ENCODE assay signal across 10 cellular contexts in the genomic region with DNA sequence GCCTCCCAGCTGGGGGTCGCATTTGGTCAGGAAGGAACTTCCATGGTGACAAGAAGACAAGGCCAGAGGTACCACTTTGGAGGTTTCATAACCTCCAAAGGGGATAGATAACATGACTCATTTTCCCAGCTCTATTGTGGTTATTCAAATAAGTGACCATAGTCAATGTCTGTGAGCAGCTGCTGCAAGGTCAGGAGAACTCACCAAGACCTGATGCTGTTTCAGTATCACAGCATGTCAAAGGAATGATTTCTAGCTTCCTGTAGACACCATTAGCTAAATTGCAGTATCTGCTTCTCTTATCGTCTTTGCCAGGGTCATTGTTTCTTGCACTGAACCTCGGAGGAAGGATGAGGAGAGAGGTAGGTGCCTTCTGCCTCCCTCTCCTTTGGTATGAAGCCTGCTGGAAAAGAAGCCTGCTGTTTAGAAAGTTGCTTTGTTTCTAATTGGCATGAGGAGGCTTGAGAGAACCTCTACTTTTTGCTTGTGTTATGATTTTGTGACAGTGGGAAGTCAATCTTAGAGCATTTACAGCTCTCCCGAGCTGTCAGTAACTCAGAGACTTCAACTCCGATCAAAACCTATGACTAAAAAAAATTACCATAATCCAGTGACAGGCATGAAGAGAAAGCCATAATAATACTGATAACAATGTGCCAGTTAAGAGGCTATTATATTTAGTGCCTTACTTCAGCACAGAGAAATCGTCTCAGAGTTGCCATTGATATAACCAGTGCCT. TPM values are rescaled to one million over a fixed set of nuclear protein-coding genes. Genes with fewer than 3 reads are reported as not detected.
DNase-seq lines count a peak whose midpoint lies in the region; ATAC-seq and TF ChIP-seq lines count a peak whose summit lies in the region.
"Had no signal": no experiment of that assay in that cellular context is flagged by ENCODE, and none has a peak within 500 bp of the region (broad histone marks: within the 10 kb centered on the region; RNA-seq: fewer than 3 reads in every experiment).

No MANE protein-coding gene starts in this region.

- H3K4me1 ChIP-seq in right cardiac atrium (ENCODE audit: control insufficient read depth, insufficient read depth, low read length) = no peaks in the 10 kb centered on the region

- peak overlapping the region; percentile 78 for H3K27ac ChIP-seq in right cardiac atrium (ENCODE audit: low read length)

- no peak for TF ChIP-seq CTCF in activated CD8-positive, alpha-beta T cell treated with anti-CD3 and anti-CD28 coated beads for 36 hours (IDR thresholded peaks at IDR 0.05)

- no peaks in the 10 kb centered on the region for H3K9me3 Mint-ChIP-seq in stimulated activated memory B cell treated with anti-CD40 and anti-IgM and Interleukin-4, amounts not matched to agents 10 μg/mL and 1 μg/mL and 100 μg/mL, for 72 hours
- H3K9me3 Mint-ChIP-seq in activated CD8-positive, alpha-beta T cell treated with anti-CD3 and anti-CD28 coated beads for 36 hours = no peaks in the 10 kb centered on the region

- no peak overlapping the region for H3K27ac Mint-ChIP-seq in stimulated activated memory B cell treated with anti-CD40 and anti-IgM and Interleukin-4, amounts not matched to agents 10 μg/mL and 1 μg/mL and 100 μg/mL, for 72 hours
- no peak overlapping the region for H3K27ac Mint-ChIP-seq in activated CD8-positive, alpha-beta T cell treated with anti-CD3 and anti-CD28 coated beads for 36 hours

- ATAC-seq in GM18858 (IDR thresholded peaks at IDR 0.05; ENCODE audit: unreplicated experiment) (peak; percentile 89), GM21576 (IDR thresholded peaks at IDR 0.05; ENCODE audit: unreplicated experiment) (peak; percentile 85), HG03354 (IDR thresholded peaks at IDR 0.05; ENCODE audit: poor library complexity, severe bottlenecking, unreplicated experiment) (peak; percentile 82), right cardiac atrium (peak; percentile 41 to 57)
- ATAC-seq in stimulated activated memory B cell treated with anti-CD40 and anti-IgM and Interleukin-4, amounts not matched to agents 10 μg/mL and 1 μg/mL and 100 μg/mL, for 72 hours = no peak
- no peak for ATAC-seq in activated CD8-positive, alpha-beta T cell treated with anti-CD3 and anti-CD28 coated beads for 36 hours

- CTCF ChIA-PET in activated CD8-positive, alpha-beta T cell treated with anti-CD3 and anti-CD28 coated beads for 36 hours (lab: Charles Lee) = interaction anchor here (0.9 to 1.5 kb wide), 2 partner anchors 11 to 576 kb away, joined by 3 read pairs; no protein-coding TSS in a partner anchor

- 46% methylated on average over 6 of the region's 6 CpGs for WGBS in right cardiac atrium

- intact Hi-C loops in right cardiac atrium (cut with DNase I) = no loop called here
- intact Hi-C loops in activated CD8-positive, alpha-beta T cell treated with anti-CD3 and anti-CD28 coated beads for 36 hours (cut with micrococcal nuclease) = no loop called here

- H3K4me1 Mint-ChIP-seq in stimulated activated memory B cell treated with anti-CD40 and anti-IgM and Interleukin-4, amounts not matched to agents 10 μg/mL and 1 μg/mL and 100 μg/mL, for 72 hours = no peaks in the 10 kb centered on the region
- no peaks in the 10 kb centered on the region for H3K4me1 Mint-ChIP-seq in activated CD8-positive, alpha-beta T cell treated with anti-CD3 and anti-CD28 coated beads for 36 hours (ENCODE audit: low read depth)

- no peak overlapping the region for H3K4me3 ChIP-seq in right cardiac atrium (ENCODE audit: low read length)

- H3K36me3 Mint-ChIP-seq in stimulated activated memory B cell treated with anti-CD40 and anti-IgM and Interleukin-4, amounts not matched to agents 10 μg/mL and 1 μg/mL and 100 μg/mL, for 72 hours = no peaks in the 10 kb centered on the region
- H3K36me3 Mint-ChIP-seq in activated CD8-positive, alpha-beta T cell treated with anti-CD3 and anti-CD28 coated beads for 36 hours (ENCODE audit: low read depth) = no peaks in the 10 kb centered on the region

- H3K4me3 Mint-ChIP-seq in stimulated activated memory B cell treated with anti-CD40 and anti-IgM and Interleukin-4, amounts not matched to agents 10 μg/mL and 1 μg/mL and 100 μg/mL, for 72 hours = no peak overlapping the region
- H3K4me3 Mint-ChIP-seq in activated CD8-positive, alpha-beta T cell treated with anti-CD3 and anti-CD28 coated beads for 36 hours = no peak overlapping the region

- DNase-seq in right cardiac atrium (no peak), SW 1271 (lab: John Stamatoyannopoulos, UW) (no peak), DMS 273 treated with DMSO at 0.1 percent for 48 hours (lab: John Stamatoyannopoulos, UW) (no peak)
- no peak for DNase-seq in activated CD8-positive, alpha-beta T cell treated with anti-CD3 and anti-CD28 coated beads for 36 hours
- DNase-seq: aorta, mammary epithelial cell had no signal

- H3K27me3 ChIP-seq in right cardiac atrium (ENCODE audit: control insufficient read depth, insufficient read depth) = no peaks in the 10 kb centered on the region

- POLR2A ChIA-PET in activated CD8-positive, alpha-beta T cell treated with anti-CD3 and anti-CD28 coated beads for 36 hours (lab: Charles Lee) = no interaction called here

- no peaks in the 10 kb centered on the region for H3K9me3 ChIP-seq in right cardiac atrium (ENCODE audit: control insufficient read depth, low read length)

- H3K27me3 Mint-ChIP-seq in stimulated activated memory B cell treated with anti-CD40 and anti-IgM and Interleukin-4, amounts not matched to agents 10 μg/mL and 1 μg/mL and 100 μg/mL, for 72 hours = peaks cover 10% of the 10 kb centered on the region
- H3K27me3 Mint-ChIP-seq in activated CD8-positive, alpha-beta T cell treated with anti-CD3 and anti-CD28 coated beads for 36 hours = no peaks in the 10 kb centered on the region

RNA-seq across cellular contexts. Expression of a gene that starts 38.0 kb away (rescaled TPM):
- 100 to 1,000 TPM in 1 of 4 donors, 10 to 100 TPM in 3; 87.5 to 104 (median 91.0) TPM for total RNA-seq in right cardiac atrium
- 182 TPM for polyA plus RNA-seq in right cardiac atrium
- 10 to 100 TPM; 19.1 to 22.3 TPM for total RNA-seq in activated CD8-positive, alpha-beta T cell treated with anti-CD3 and anti-CD28 coated beads for 36 hours

Comparison
In these comparisons a context has a peak if more than half of its experiments do, and no peak if none do; other contexts are left out.
1. ATAC-seq: peak in GM18858 (single experiment), GM21576 (single experiment), HG03354 (single experiment) and right cardiac atrium (2 of 2); none in stimulated activated memory B cell treated with anti-CD40 and anti-IgM and Interleukin-4, amounts not matched to agents 10 μg/mL and 1 μg/mL and 100 μg/mL, for 72 hours (single experiment) and activated CD8-positive, alpha-beta T cell treated with anti-CD3 and anti-CD28 coated beads for 36 hours (single experiment).